Comparison of ENCODE assay signal across 20 cellular contexts in genomic region chr3:14466179-14466903, GRCh38.
DNase-seq lines count a peak whose midpoint lies in the region; ATAC-seq, FAIRE-seq and TF ChIP-seq lines count a peak whose summit lies in the region.
"Had no signal": no experiment of that assay in that cellular context is flagged by ENCODE, and none has a peak within 500 bp of the region (broad histone marks: within the 10 kb centered on the region; RNA-seq: fewer than 3 reads in every experiment).

No MANE protein-coding gene starts in this region.

- TF ChIP-seq CTCF in A549 (IDR thresholded peaks at IDR 0.05): no peak
- TF ChIP-seq CTCF in CD14-positive monocyte (IDR thresholded peaks at IDR 0.05): no peak
- no peak for TF ChIP-seq CTCF in RWPE1 (conservative IDR thresholded peaks at IDR 0.05; ENCODE audit: low read depth)

- no peak overlapping the region for H3K18ac ChIP-seq in mesenchymal stem cell (ENCODE audit: low read depth in 1 of 2, low read length in 2 of 2)

- H3K4me1 Mint-ChIP-seq in CD14-positive monocyte: peaks cover 6% of the 10 kb centered on the region

- H3K27me3 Mint-ChIP-seq in CD14-positive monocyte (ENCODE audit: low read depth in 3 of 3): no peaks in the 10 kb centered on the region
- H3K27me3 Mint-ChIP-seq: CD4-positive, alpha-beta memory T cell had no signal

- H3K27ac ChIP-seq in A549 (no peak overlapping the region), RWPE1 (0 out of 2 replicates have a peak overlapping the region, but pooled peaks have one; percentile 8), mesenchymal stem cell (ENCODE audit: low read length, poor library complexity, severe bottlenecking) (no peak overlapping the region)
- H3K27ac ChIP-seq: C4-2B had no signal

- no peak overlapping the region for H2BK5ac ChIP-seq in mesenchymal stem cell (ENCODE audit: low read depth, low read length, poor library complexity, severe bottlenecking)

- H2BK15ac ChIP-seq in mesenchymal stem cell (ENCODE audit: low read depth, poor library complexity, severe bottlenecking): no peak overlapping the region

- H3K4me3 Mint-ChIP-seq in CD14-positive monocyte: no peak overlapping the region
- H3K4me3 Mint-ChIP-seq: CD4-positive, alpha-beta memory T cell had no signal

- no peak overlapping the region for H4K91ac ChIP-seq in mesenchymal stem cell (ENCODE audit: low read length)

- peaks cover 93 to 98% of the 10 kb centered on the region in 2 donors for H3K36me3 Mint-ChIP-seq in CD14-positive monocyte

- H3K4me3 ChIP-seq in A549: no peak overlapping the region
- H3K4me3 ChIP-seq in mesenchymal stem cell (ENCODE audit: insufficient read depth in 1 of 2, low read depth in 1 of 2, low read length in 2 of 2): no peak overlapping the region

- peaks cover 10% of the 10 kb centered on the region for H3K4me1 ChIP-seq in A549
- H3K4me1 ChIP-seq in mesenchymal stem cell (ENCODE audit: control insufficient read depth, insufficient read depth, low read depth, low read length): peaks cover 38% of the 10 kb centered on the region

- POLR2A ChIA-PET in A549 (lab: Yijun Ruan, JAX) (no interaction called here), RWPE1 (lab: Yijun Ruan, JAX; ENCODE audit: low non-redundant PET) (no interaction called here)

- DNase-seq in A549 (ENCODE audit: low read depth in 1 of 2, low spot score in 1 of 2) (no peak), CD14-positive monocyte (ENCODE audit: low spot score) (no peak), RWPE1 (ENCODE audit: low spot score) (no peak), mesenchymal stem cell (no peak), NCI-H345 (lab: John Stamatoyannopoulos, UW) (no peak), SK-N-DZ (ENCODE audit: low spot score) (no peak), NCI-H1694 treated with DMSO at 0.1 percent for 48 hours (lab: John Stamatoyannopoulos, UW) (no peak)
- DNase-seq: AML-193; CD4-positive, alpha-beta memory T cell; DMS153; DMS79; GDM1; GOT3; H7; KG1 had no signal

- H3K9me3 ChIP-seq in A549 (no peaks in the 10 kb centered on the region), mesenchymal stem cell (ENCODE audit: control insufficient read depth, low read length) (no peaks in the 10 kb centered on the region)

- H3K9me3 Mint-ChIP-seq in CD14-positive monocyte: peaks cover 0 to 2% (median 0%) of the 10 kb centered on the region in 7 donors
- H3K9me3 Mint-ChIP-seq: CD4-positive, alpha-beta memory T cell had no signal

- peaks cover 15% of the 10 kb centered on the region for H3K79me1 ChIP-seq in mesenchymal stem cell (replicated peaks; ENCODE audit: low read length, poor library complexity, severe bottlenecking)

- peak overlapping the region in 1 of 2 experiments; percentile 35 for H3K14ac ChIP-seq in mesenchymal stem cell (ENCODE audit: low read length in 2 of 2)

- H2AK5ac ChIP-seq in mesenchymal stem cell (ENCODE audit: low read length, severe bottlenecking): peak overlapping the region; percentile 34

- H3K4ac ChIP-seq in mesenchymal stem cell (ENCODE audit: low read depth in 1 of 2, low read length in 2 of 2): no peak overlapping the region

- H2BK120ac ChIP-seq in mesenchymal stem cell (ENCODE audit: low read depth, low read length): no peak overlapping the region

- H3K23ac ChIP-seq in mesenchymal stem cell (ENCODE audit: low read length in 2 of 2): no peak overlapping the region

- peaks cover 72 to 88% of the 10 kb centered on the region in 2 experiments for H3K36me3 ChIP-seq in mesenchymal stem cell (ENCODE audit: control insufficient read depth in 1 of 2, insufficient read depth in 2 of 2, low read depth in 1 of 2, low read length in 2 of 2)

- no peak overlapping the region for H4K8ac ChIP-seq in mesenchymal stem cell (ENCODE audit: low read length)

- TF ChIP-seq RAD21 in A549 (conservative IDR thresholded peaks at IDR 0.05 in 1 of 2, IDR thresholded peaks at IDR 0.05 in 1 of 2): no peak

- no peak overlapping the region for H2BK12ac ChIP-seq in mesenchymal stem cell (ENCODE audit: low read length in 2 of 2)

- H2AFZ ChIP-seq in mesenchymal stem cell (ENCODE audit: low read depth, low read length): no peak overlapping the region

- no peak for TF ChIP-seq EP300 in A549 (IDR thresholded peaks at IDR 0.05)

- CTCF ChIA-PET in A549 (lab: Yijun Ruan, JAX): interaction anchor here (0.6 to 4.5 kb wide), 18 partner anchors 13 to 570 kb away, joined by 3 to 101 read pairs (median 4); partner anchors contain the start of gene SLC6A6
- CTCF ChIA-PET in RWPE1 (lab: Yijun Ruan, JAX): interaction anchor here (0.5 kb wide), 1 partner anchor 13 kb away, joined by 3 read pairs; no protein-coding TSS in a partner anchor

- H3K9ac ChIP-seq in mesenchymal stem cell (ENCODE audit: low read length): no peak overlapping the region

- H3K4me2 ChIP-seq in A549 (no peak overlapping the region), mesenchymal stem cell (ENCODE audit: low read length, poor library complexity, severe bottlenecking) (no peak overlapping the region)

- H3K27me3 ChIP-seq in mesenchymal stem cell (ENCODE audit: control insufficient read depth in 1 of 2, insufficient read depth in 1 of 2, low read length in 2 of 2): no peaks in the 10 kb centered on the region

- WGBS in A549 (ENCODE audit: missing lambda C conversion rate): 91% methylated on average over 23 of the region's 23 CpGs
- WGBS in mesenchymal stem cell: 96% methylated on average over 23 of the region's 23 CpGs

- FAIRE-seq in A549 (lab: Jason Lieb, UNC): no peak
- FAIRE-seq: A204.1, GM12892 had no signal

- ATAC-seq in A549 (peak; percentile 2 to 19; a peak in 2 of 6 replicates), HG03439 (IDR thresholded peaks at IDR 0.05; ENCODE audit: unreplicated experiment) (no peak)
- ATAC-seq: HCT116 had no signal

- peak overlapping the region in 5 of 7 donors; percentile 45 to 79 (median 63) for H3K27ac Mint-ChIP-seq in CD14-positive monocyte

- intact Hi-C loops in CD14-positive monocyte (cut with micrococcal nuclease): loop anchor here in 1 of 2 donors (5.0 kb wide), 1 partner anchor 264 kb away; no protein-coding TSS in a partner anchor

- no peak for TF ChIP-seq POLR2A in A549 (IDR thresholded peaks at IDR 0.05; ENCODE audit: low read length)

TF ChIP-seq in A549, 52 proteins besides CTCF, POLR2A, EP300 and RAD21:
- TF ChIP-seq NFE2L2 (conservative IDR thresholded peaks at IDR 0.05; ENCODE audit: low read length): no peak
- TF ChIP-seq ESRRA (IDR thresholded peaks at IDR 0.05; ENCODE audit: borderline replicate concordance, low read length): no peak
- TF ChIP-seq MAX (IDR thresholded peaks at IDR 0.05): no peak
- no peak for TF ChIP-seq SREBF2 (IDR thresholded peaks at IDR 0.05)
- TF ChIP-seq NR3C1 (IDR thresholded peaks at IDR 0.05): no peak
- no peak for TF ChIP-seq ZNF302 (CRISPR knock-in tag; IDR thresholded peaks at IDR 0.05)
- TF ChIP-seq JUNB (IDR thresholded peaks at IDR 0.05): no peak
- TF ChIP-seq JUN (IDR thresholded peaks at IDR 0.05): no peak
- TF ChIP-seq TFCP2L1 (CRISPR knock-in tag; IDR thresholded peaks at IDR 0.05): no peak
- no peak for TF ChIP-seq KDM1A (IDR thresholded peaks at IDR 0.05; ENCODE audit: low read depth)
- TF ChIP-seq HMGXB4 (CRISPR knock-in tag; IDR thresholded peaks at IDR 0.05; ENCODE audit: borderline replicate concordance): no peak
